ENCODE assay signal across 8 cellular contexts in the genomic region with DNA sequence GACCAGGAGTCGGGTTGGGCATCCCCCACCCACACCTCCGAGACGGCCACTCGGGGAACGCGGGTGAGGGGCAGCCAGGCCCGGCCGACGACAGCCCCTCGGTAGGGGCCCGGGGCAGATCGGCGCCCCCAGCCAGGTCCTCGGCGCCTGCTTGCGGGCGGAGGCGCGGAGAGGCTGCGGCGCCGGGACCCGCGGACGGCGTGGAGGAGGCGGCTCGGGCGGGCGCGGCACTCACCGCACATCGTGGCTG. TPM values are rescaled to one million over a fixed set of nuclear protein-coding genes. Genes with fewer than 3 reads are reported as not detected.
DNase-seq lines count a peak whose midpoint lies in the region; ATAC-seq and TF ChIP-seq lines count a peak whose summit lies in the region.

No MANE protein-coding gene starts in this region.

- H3K23ac ChIP-seq in neuronal stem cell (ENCODE audit: low read depth, low read length, poor library complexity) = peak overlapping the region; percentile 69

- no peak for TF ChIP-seq CTCF in dorsolateral prefrontal cortex (IDR thresholded peaks at IDR 0.05 in 54 of 56, conservative IDR thresholded peaks at IDR 0.05 in 2 of 56; ENCODE audit: low read depth in 1 of 56, partially characterized antibody in 56 of 56)

- peak overlapping the region; percentile 85 for H3K14ac ChIP-seq in neuronal stem cell (ENCODE audit: low read length)

- peak overlapping the region; percentile 92 for H2AFZ ChIP-seq in neuronal stem cell (ENCODE audit: low read length)

- peak overlapping the region; percentile 69 for H2BK120ac ChIP-seq in neuronal stem cell (ENCODE audit: low read depth, low read length)

- peak overlapping the region; percentile 80 for H3K4ac ChIP-seq in neuronal stem cell (ENCODE audit: low read length)

- no peaks in the 10 kb centered on the region for H3K36me3 ChIP-seq in neuronal stem cell (replicated peaks in 1 of 2; ENCODE audit: control insufficient read depth in 2 of 2, insufficient read depth in 2 of 2, low read length in 2 of 2)

- H3K79me1 ChIP-seq in neuronal stem cell (ENCODE audit: low read depth, low read length) = peaks cover 5% of the 10 kb centered on the region

- intact Hi-C loops in dorsolateral prefrontal cortex (cut with DNase I) = loop anchor here in 1 of 2 donors (2.0 kb wide), 1 partner anchor 14 kb away; no protein-coding TSS in a partner anchor

- no peak overlapping the region for H4K91ac ChIP-seq in neuronal stem cell (ENCODE audit: low read depth, low read length, poor library complexity)

- WGBS in neuronal stem cell (ENCODE audit: extremely low coverage in 2 of 2, insufficient read length in 2 of 2, insufficient replicate concordance in 1 of 2), 2 donors = no CpG with 5 or more reads among the region's 33 CpGs

- peak overlapping the region; percentile 72 for H2BK5ac ChIP-seq in neuronal stem cell (ENCODE audit: low read length)

- ATAC-seq in GM18511 (IDR thresholded peaks at IDR 0.05; ENCODE audit: unreplicated experiment) (peak; percentile 11), HG03066 (IDR thresholded peaks at IDR 0.05; ENCODE audit: low read depth, unreplicated experiment) (peak; percentile 20), GM18519 (IDR thresholded peaks at IDR 0.05; ENCODE audit: low FRiP score, unreplicated experiment) (no peak)

- H2BK12ac ChIP-seq in neuronal stem cell (ENCODE audit: low read length) = no peak overlapping the region

- H3K9ac ChIP-seq in neuronal stem cell (ENCODE audit: low read depth, low read length, poor library complexity) = peak overlapping the region; percentile 90

- H2AK5ac ChIP-seq in neuronal stem cell (ENCODE audit: low read depth, low read length) = peak overlapping the region; percentile 51

- H3K9me3 ChIP-seq in neuronal stem cell (replicated peaks in 1 of 2; ENCODE audit: control insufficient read depth in 2 of 2, insufficient read depth in 1 of 2, low read depth in 1 of 2, low read length in 2 of 2) = no peaks in the 10 kb centered on the region

- peak overlapping the region in 41 of 59 donors; percentile 5 to 84 (median 57) for H3K27ac ChIP-seq in dorsolateral prefrontal cortex
- H3K27ac ChIP-seq in neuronal stem cell (replicated peaks; ENCODE audit: low read length) = no peak overlapping the region

- H3K4me3 ChIP-seq in dorsolateral prefrontal cortex = peak overlapping the region; percentile 48 to 98 (median 86)
- H3K4me3 ChIP-seq in neuronal stem cell (ENCODE audit: low read length in 2 of 2) = peak overlapping the region; percentile 87 to 95

- H2BK15ac ChIP-seq in neuronal stem cell (ENCODE audit: low read length) = no peak overlapping the region

- peak overlapping the region; percentile 98 for H3K18ac ChIP-seq in neuronal stem cell (ENCODE audit: low read length)

- H3K4me1 ChIP-seq in neuronal stem cell (ENCODE audit: control insufficient read depth in 2 of 2, insufficient read depth in 1 of 2, low read depth in 1 of 2, low read length in 2 of 2) = peaks cover 8 to 14% of the 10 kb centered on the region in 2 donors

- DNase-seq in dorsolateral prefrontal cortex = no peak
- no peak for DNase-seq in neuronal stem cell (ENCODE audit: low spot score)
- DNase-seq in NCI-H510A treated with DMSO at 0.1 percent for 48 hours (lab: John Stamatoyannopoulos, UW) = no peak
- DNase-seq in NCI-H526 (lab: John Stamatoyannopoulos, UW) = no peak
- DNase-seq in stimulated activated CD4-positive, alpha-beta T cell treated with anti-CD3 and anti-CD28 coated beads, Interleukin-2, amount 100 ng/mL, for 48 hours = no peak

- H3K4me2 ChIP-seq in neuronal stem cell (ENCODE audit: insufficient read depth, low read length, poor library complexity, severe bottlenecking) = peak overlapping the region; percentile 89

- H3K27me3 ChIP-seq in dorsolateral prefrontal cortex = no peaks in the 10 kb centered on the region
- peaks cover 0 to 36% (median 18%) of the 10 kb centered on the region in 3 experiments for H3K27me3 ChIP-seq in neuronal stem cell (ENCODE audit: control insufficient read depth in 3 of 3, insufficient read depth in 3 of 3, low read depth in 1 of 3, low read length in 3 of 3)

- H4K8ac ChIP-seq in neuronal stem cell (ENCODE audit: low read depth, low read length) = no peak overlapping the region

RNA-seq across cellular contexts. Expression of gene GFPT2, which starts 0.2 kb away (rescaled TPM):
- 10 to 100 TPM; 19.3 to 78.0 (median 32.5) TPM for total RNA-seq in dorsolateral prefrontal cortex
- polyA plus RNA-seq in neuronal stem cell (2013, experiment 1 of 2) = 17.6 TPM
- polyA plus RNA-seq in neuronal stem cell (2013, experiment 2 of 2) = 16.4 TPM
